10 cellular contexts compared by ENCODE assay signal in the genomic region with DNA sequence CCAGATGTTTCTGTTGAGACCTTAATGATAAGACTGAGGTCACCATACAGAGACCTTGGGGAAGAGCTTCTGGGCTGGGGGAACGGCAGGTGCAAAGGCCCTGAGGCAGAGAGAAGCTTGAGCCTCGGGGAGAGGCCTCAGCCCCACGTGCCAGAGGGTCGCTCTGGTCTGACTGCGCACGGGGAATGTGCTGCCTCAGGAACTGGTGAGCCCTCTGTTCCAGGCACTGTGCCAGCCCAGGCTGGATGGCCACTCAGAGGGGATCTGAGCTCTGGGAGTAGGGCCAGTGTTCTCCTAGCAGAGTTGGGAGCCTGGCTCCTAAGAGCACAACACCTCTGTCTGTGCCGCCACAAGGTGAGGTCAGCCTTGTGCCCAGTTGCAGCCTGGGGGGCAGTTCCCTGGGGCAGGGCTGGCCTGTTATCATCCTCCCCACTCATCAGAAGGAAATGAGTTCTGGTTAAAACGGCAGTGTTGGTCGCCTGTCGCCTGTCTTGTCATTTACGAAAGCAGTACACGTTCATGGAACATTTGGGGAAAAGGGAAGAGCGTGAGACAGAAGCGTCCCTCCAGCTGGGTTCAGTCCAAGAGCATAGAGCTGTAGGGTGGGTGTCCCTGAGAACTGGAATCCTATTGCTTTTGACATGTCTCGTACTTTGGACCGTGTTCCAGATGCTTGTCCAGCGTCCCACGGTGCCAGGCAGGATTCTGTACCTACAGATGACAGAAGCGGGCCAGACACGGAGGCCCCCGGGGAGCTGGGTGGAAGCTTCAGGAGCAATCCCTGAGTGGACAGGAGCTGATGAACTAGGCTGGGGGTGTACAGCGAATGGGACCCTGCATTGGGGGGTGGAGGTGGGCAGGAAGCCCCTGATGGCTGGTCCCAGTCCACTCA. TPM values are rescaled to one million over a fixed set of nuclear protein-coding genes. Genes with fewer than 3 reads are reported as not detected.
DNase-seq lines count a peak whose midpoint lies in the region; ATAC-seq and TF ChIP-seq lines count a peak whose summit lies in the region.
"Had no signal": no experiment of that assay in that cellular context is flagged by ENCODE, and none has a peak within 500 bp of the region (broad histone marks: within the 10 kb centered on the region; RNA-seq: fewer than 3 reads in every experiment).

No MANE protein-coding gene starts in this region.

- no peaks in the 10 kb centered on the region for H3K9me3 ChIP-seq in endodermal cell (ENCODE audit: control insufficient read depth, low read length)

- no peak overlapping the region for H3K9ac ChIP-seq in endodermal cell (ENCODE audit: extremely low read depth, low read length, poor library complexity, severe bottlenecking)

- DNase-seq in ACHN (peak; percentile 51), NCI-H2029 treated with DMSO at 0.1 percent for 48 hours (lab: John Stamatoyannopoulos, UW) (peak; percentile 33), endodermal cell (no peak)
- no peak for DNase-seq in activated CD8-positive, alpha-beta memory T cell treated with anti-CD3 and anti-CD28 coated beads, Interleukin-2, amount 50 U/mL, for 48 hours
- DNase-seq: NCI-H187; stimulated activated naive CD8-positive, alpha-beta T cell treated with anti-CD3 and anti-CD28 coated beads, Interleukin-15, Interleukin-2, amounts not matched to agents 100 U/mL and 50 U/mL, for 24 hours had no signal

- no peak overlapping the region for H3K27ac ChIP-seq in endodermal cell (ENCODE audit: low read depth, low read length)

- H3K4me3 Mint-ChIP-seq in endodermal cell (no peak overlapping the region), nephron (peak overlapping the region; percentile 46 to 69 (median 62))

- H3K9me3 Mint-ChIP-seq in endodermal cell (no peaks in the 10 kb centered on the region), nephron (no peaks in the 10 kb centered on the region)

- TF ChIP-seq CTCF in endodermal cell (conservative IDR thresholded peaks at IDR 0.05) (no peak), nephron (IDR thresholded peaks at IDR 0.05; ENCODE audit: unreplicated experiment in 3 of 3) (no peak)

- no peaks in the 10 kb centered on the region for H3K27me3 ChIP-seq in endodermal cell (ENCODE audit: control insufficient read depth, insufficient read depth, low read length, poor library complexity, severe bottlenecking)

- WGBS in endodermal cell (ENCODE audit: insufficient coverage in 1 of 2, insufficient read length in 1 of 2), 2 experiments: 93 to 94% methylated on average over 15 to 22 of the region's 22 CpGs

- peaks cover 7% of the 10 kb centered on the region for H3K36me3 Mint-ChIP-seq in endodermal cell (ENCODE audit: low read depth)
- H3K36me3 Mint-ChIP-seq in nephron (ENCODE audit: low read depth): peaks cover 5% of the 10 kb centered on the region

- peaks cover 9% of the 10 kb centered on the region for H3K4me1 Mint-ChIP-seq in endodermal cell
- H3K4me1 Mint-ChIP-seq in nephron: peaks cover 34% of the 10 kb centered on the region

- peaks cover 3% of the 10 kb centered on the region for H3K4me1 ChIP-seq in endodermal cell (ENCODE audit: control insufficient read depth, insufficient read depth, low read length)

- H3K36me3 ChIP-seq in endodermal cell (ENCODE audit: control insufficient read depth, insufficient read depth, low read length): peaks cover 23% of the 10 kb centered on the region

- in situ Hi-C loops in ACHN (cut with HindIII; ENCODE audit: low pct_ligation_motif_present, low pct_unique_long_range_greater_than_20kb, low sequenced_read_pairs): no loop called here

- H3K27me3 Mint-ChIP-seq in endodermal cell (ENCODE audit: insufficient read depth) (no peaks in the 10 kb centered on the region), nephron (ENCODE audit: low read depth) (no peaks in the 10 kb centered on the region)

- no peak overlapping the region for H3K4me3 ChIP-seq in endodermal cell (ENCODE audit: low read length)

- ATAC-seq in GM21529 (IDR thresholded peaks at IDR 0.05; ENCODE audit: unreplicated experiment): no peak
- no peak for ATAC-seq in HG03280 (IDR thresholded peaks at IDR 0.05; ENCODE audit: unreplicated experiment)
- ATAC-seq in GM21619 (IDR thresholded peaks at IDR 0.05; ENCODE audit: unreplicated experiment): no peak
- ATAC-seq: stimulated activated naive CD8-positive, alpha-beta T cell treated with anti-CD3 and anti-CD28 coated beads, Interleukin-15, Interleukin-2, amounts not matched to agents 100 U/mL and 50 U/mL, for 24 hours had no signal

- H3K27ac Mint-ChIP-seq in endodermal cell (peak overlapping the region; percentile 35), nephron (peak overlapping the region; percentile 66 to 95 (median 87))

RNA-seq across cellular contexts. Expression of gene TTYH3, which starts 4.3 kb away (rescaled TPM):
- 100 to 1,000 TPM; 145 to 152 TPM for total RNA-seq in endodermal cell
- 164 TPM for polyA plus RNA-seq in endodermal cell (2013, experiment 1 of 2)
- 151 TPM for polyA plus RNA-seq in endodermal cell (2013, experiment 2 of 2)

RNA-seq across cellular contexts. Expression of gene AMZ1, which starts 51.9 kb away (rescaled TPM):
- 1 to 10 TPM in 1 of 2 donors, under 1 TPM in 1; 0.66 to 1.6 TPM for total RNA-seq in endodermal cell
- 0.07 TPM for polyA plus RNA-seq in endodermal cell (2013, experiment 1 of 2)
- polyA plus RNA-seq in endodermal cell (2013, experiment 2 of 2): not detected

Comparison
In these comparisons a context has a peak if more than half of its experiments do, and no peak if none do; other contexts are left out.
1. DNase-seq: peak in ACHN (single experiment) and NCI-H2029 treated with DMSO at 0.1 percent for 48 hours (single experiment); none in endodermal cell (single experiment) and activated CD8-positive, alpha-beta memory T cell treated with anti-CD3 and anti-CD28 coated beads, Interleukin-2, amount 50 U/mL, for 48 hours (single experiment).